ENCODE assay signal across 7 cellular contexts in the genomic region with DNA sequence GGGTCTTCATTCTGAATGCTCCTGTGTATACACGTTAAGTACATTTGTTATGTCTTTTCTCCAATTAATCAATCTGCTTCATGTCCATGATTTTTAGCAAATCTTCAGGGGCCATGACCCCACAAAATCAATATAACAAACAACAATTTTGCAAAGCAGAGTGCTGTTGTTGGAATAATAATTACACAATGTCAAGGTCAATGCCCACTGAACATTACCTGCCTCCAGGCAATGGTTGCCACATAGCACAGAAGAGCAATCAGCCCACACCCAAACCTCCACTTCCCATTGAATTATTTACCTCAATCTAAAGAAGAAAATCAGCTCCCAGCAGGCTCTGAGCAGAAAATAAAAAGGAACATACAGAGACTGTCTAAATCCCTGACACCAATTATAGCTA.
"Had no signal": no experiment of that assay in that cellular context is flagged by ENCODE, and none has a peak within 500 bp of the region (broad histone marks: within the 10 kb centered on the region; RNA-seq: fewer than 3 reads in every experiment).

No MANE protein-coding gene starts in this region.

- DNase-seq: GDM1, GF-D8 had no signal

- ATAC-seq: GM12878 had no signal

- H3K4me3 ChIP-seq: GM12878 had no signal

- FAIRE-seq: G401.6, GM12878, GM12891, GM12892, GM18507 had no signal
